In genomic region chr6:149746147-149746946, GRCh38 we compare ENCODE assay signal across 1 cellular context.
TF ChIP-seq lines count a peak whose summit lies in the region.

NUP43 (minus strand) TSS chr6:149746529; CDS start chr6:149746495, 34 bp downstream.

TF ChIP-seq in HepG2, 621 proteins besides CTCF, POLR2A, EP300 and RAD21 (continued from another document and continues in another):
- TF ChIP-seq PHF21A (CRISPR knock-in tag; IDR thresholded peaks at IDR 0.05) (peak; percentile 81; the same call in 1 of the 2 replicates), LBX2 (CRISPR knock-in tag; IDR thresholded peaks at IDR 0.05; ENCODE audit: borderline replicate concordance) (no peak; the same call in 1 of the 2 replicates), ZNF24 (IDR thresholded peaks at IDR 0.05) (no peak), HNRNPH1 (optimal IDR thresholded peaks at IDR 0.05; ENCODE audit: low read depth, low read length) (no peak), THAP7 (CRISPR knock-in tag; IDR thresholded peaks at IDR 0.05) (no peak), UBTF (CRISPR knock-in tag; IDR thresholded peaks at IDR 0.05) (peak; percentile 77), NR2C2 (CRISPR knock-in tag; IDR thresholded peaks at IDR 0.05; ENCODE audit: borderline replicate concordance) (peak; percentile 76; the same call in 1 of the 2 replicates), ZBTB44 (CRISPR knock-in tag; IDR thresholded peaks at IDR 0.05) (no peak), ZBTB20 (CRISPR knock-in tag; IDR thresholded peaks at IDR 0.05; ENCODE audit: borderline replicate concordance, low read depth) (peak; percentile 78; the same call in 1 of the 2 replicates), SRF (IDR thresholded peaks at IDR 0.05; ENCODE audit: low read depth, low read length) (no peak), ZNF281 (CRISPR knock-in tag; IDR thresholded peaks at IDR 0.05; ENCODE audit: borderline replicate concordance) (no peak; the same call in 1 of the 2 replicates), MAFG (CRISPR knock-in tag; IDR thresholded peaks at IDR 0.05) (no peak), NFE2 (CRISPR knock-in tag; IDR thresholded peaks at IDR 0.05) (no peak), ZNF75D (CRISPR knock-in tag; IDR thresholded peaks at IDR 0.05; ENCODE audit: borderline replicate concordance) (no peak), PLSCR1 (CRISPR knock-in tag; IDR thresholded peaks at IDR 0.05; ENCODE audit: borderline replicate concordance) (0 out of 2 replicates have a peak, but pooled peaks have one; percentile 54), ZNF678 (CRISPR knock-in tag; IDR thresholded peaks at IDR 0.05) (peak; percentile 88; the same call in 1 of the 2 replicates), KLF15 (CRISPR knock-in tag; IDR thresholded peaks at IDR 0.05; ENCODE audit: borderline replicate concordance) (0 out of 2 replicates have a peak, but pooled peaks have one; percentile 84), ASH2L (IDR thresholded peaks at IDR 0.05; ENCODE audit: insufficient read length, low read depth, low read length) (peak; percentile 97), JUNB (CRISPR knock-in tag; IDR thresholded peaks at IDR 0.05; ENCODE audit: borderline replicate concordance) (no peak), DRAP1 (CRISPR knock-in tag; IDR thresholded peaks at IDR 0.05) (peak; percentile 87), ARID3A (IDR thresholded peaks at IDR 0.05; ENCODE audit: low read depth, low read length) (peak; percentile 60; the same call in 1 of the 2 replicates), HIVEP1 (CRISPR knock-in tag; IDR thresholded peaks at IDR 0.05) (peak; percentile 72), ZNF768 (CRISPR knock-in tag; IDR thresholded peaks at IDR 0.05) (peak; percentile 12), EEA1 (CRISPR knock-in tag; IDR thresholded peaks at IDR 0.05; ENCODE audit: borderline replicate concordance) (0 out of 2 replicates have a peak, but pooled peaks have one; percentile 78), GZF1 (CRISPR knock-in tag; IDR thresholded peaks at IDR 0.05) (peak; percentile 59; the same call in 1 of the 2 replicates), ZBTB2 (CRISPR knock-in tag; IDR thresholded peaks at IDR 0.05; ENCODE audit: low read depth) (0 out of 2 replicates have a peak, but pooled peaks have one; percentile 31), KDM6A (CRISPR knock-in tag; IDR thresholded peaks at IDR 0.05; ENCODE audit: low read depth) (no peak), ZBTB7B (CRISPR knock-in tag; IDR thresholded peaks at IDR 0.05) (peak; percentile 97), THAP8 (CRISPR knock-in tag; IDR thresholded peaks at IDR 0.05; ENCODE audit: borderline replicate concordance) (no peak), FOSL1 (CRISPR knock-in tag; IDR thresholded peaks at IDR 0.05; ENCODE audit: borderline replicate concordance) (no peak), ZNF878 (CRISPR knock-in tag; IDR thresholded peaks at IDR 0.05) (peak; percentile 78), ZNF564 (CRISPR knock-in tag; IDR thresholded peaks at IDR 0.05) (0 out of 2 replicates have a peak, but pooled peaks have one; percentile 80), ZNF772 (CRISPR knock-in tag; IDR thresholded peaks at IDR 0.05) (peak; percentile 77; the same call in 1 of the 2 replicates), FOXJ3 (CRISPR knock-in tag; IDR thresholded peaks at IDR 0.05; ENCODE audit: borderline replicate concordance) (peak; percentile 39; the same call in 1 of the 2 replicates), DNMT1 (CRISPR knock-in tag; IDR thresholded peaks at IDR 0.05) (peak; percentile 88), ZNF253 (CRISPR knock-in tag; IDR thresholded peaks at IDR 0.05; ENCODE audit: borderline replicate concordance) (peak; percentile 75; the same call in 1 of the 2 replicates), REXO4 (CRISPR knock-in tag; IDR thresholded peaks at IDR 0.05; ENCODE audit: borderline replicate concordance) (no peak), SOX5 (CRISPR knock-in tag; IDR thresholded peaks at IDR 0.05; ENCODE audit: borderline replicate concordance) (peak; percentile 58; the same call in 1 of the 2 replicates), NR2F1 (CRISPR knock-in tag; IDR thresholded peaks at IDR 0.05) (peak in 1 of 2 experiments; percentile 61; a peak in 2 of 4 replicates), ZSCAN29 (CRISPR knock-in tag; conservative IDR thresholded peaks at IDR 0.05) (peak; percentile 95), ETV5 (CRISPR knock-in tag; IDR thresholded peaks at IDR 0.05; ENCODE audit: borderline replicate concordance) (no peak), ZNF691 (CRISPR knock-in tag; IDR thresholded peaks at IDR 0.05; ENCODE audit: borderline replicate concordance, low read depth) (peak; percentile 62; the same call in 1 of the 2 replicates), ZBTB4 (CRISPR knock-in tag; IDR thresholded peaks at IDR 0.05; ENCODE audit: borderline replicate concordance) (peak; percentile 89; the same call in 1 of the 2 replicates), ONECUT2 (CRISPR knock-in tag; IDR thresholded peaks at IDR 0.05) (no peak), MATR3 (CRISPR knock-in tag; IDR thresholded peaks at IDR 0.05) (no peak)
